ENCODE assay signal across 30 cellular contexts in the genomic region with DNA sequence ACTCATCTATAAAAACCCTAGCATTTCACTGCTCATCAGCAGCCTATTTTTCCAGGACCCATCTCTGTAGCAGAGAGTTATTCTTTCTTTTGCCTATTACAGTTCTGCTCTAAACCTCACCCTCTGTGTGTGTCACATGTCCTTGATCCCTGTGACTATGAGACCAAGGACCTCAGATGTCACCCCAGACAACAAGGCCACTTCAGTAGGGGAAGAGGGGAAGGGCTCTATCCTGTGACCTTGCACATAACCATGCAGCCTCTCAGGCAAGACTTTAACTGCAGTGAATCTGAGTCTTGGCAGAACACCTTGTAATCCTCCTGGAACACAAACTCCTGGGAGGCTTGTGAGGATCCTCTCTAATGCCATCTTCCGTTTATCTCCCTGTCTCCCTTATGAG. TPM values are rescaled to one million over a fixed set of nuclear protein-coding genes. Genes with fewer than 3 reads are reported as not detected.
A peak's percentile ranks its signal among the peaks of the same experiment; 100 is the strongest.
DNase-seq lines count a peak whose midpoint lies in the region; ATAC-seq and TF ChIP-seq lines count a peak whose summit lies in the region.
"Had no signal": no experiment of that assay in that cellular context is flagged by ENCODE, and none has a peak within 500 bp of the region (broad histone marks: within the 10 kb centered on the region; RNA-seq: fewer than 3 reads in every experiment).

No MANE protein-coding gene starts in this region.

- H3K4me3 Mint-ChIP-seq in stimulated activated memory B cell treated with anti-CD40 and anti-IgM and Interleukin-4, amounts not matched to agents 10 μg/mL and 1 μg/mL and 100 μg/mL, for 72 hours, result no peak overlapping the region
- H3K4me3 Mint-ChIP-seq: activated CD4-positive, alpha-beta memory T cell treated with anti-CD3 and anti-CD28 coated beads, Interleukin-2, amount 10 ng/mL, durations not matched to agents 7 days and 5 days; activated T-helper 17 cell treated with anti-CD3 and anti-CD28 coated beads, Interleukin-2, amount 50 U/mL, for 72 hours; nephron progenitor cell; stimulated activated naive CD8-positive, alpha-beta T cell treated with anti-CD3 and anti-CD28 coated beads, Interleukin-15, amount 100 ng/mL, for 72 hours had no signal

- 71% methylated on average over 1 of the region's 1 CpG for WGBS in mesenchymal stem cell
- WGBS in gastroesophageal sphincter (ENCODE audit: low coverage in 1 of 2), 2 donors, result 56 to 75% methylated on average over 1 of the region's 1 CpG

- H3K9me3 ChIP-seq in Karpas-422 (ENCODE audit: low read length) (no peaks in the 10 kb centered on the region), mesenchymal stem cell (ENCODE audit: control insufficient read depth, low read length) (no peaks in the 10 kb centered on the region), gastroesophageal sphincter (no peaks in the 10 kb centered on the region)
- H3K9me3 ChIP-seq: pancreas, Peyer's patch, transverse colon had no signal

- no peak overlapping the region for H2BK5ac ChIP-seq in mesenchymal stem cell (ENCODE audit: low read depth, low read length, poor library complexity, severe bottlenecking)

- H2AFZ ChIP-seq in Karpas-422 (ENCODE audit: low read length) (peak overlapping the region; percentile 35), mesenchymal stem cell (ENCODE audit: low read depth, low read length) (no peak overlapping the region)

- H3K18ac ChIP-seq in mesenchymal stem cell (ENCODE audit: low read depth in 1 of 2, low read length in 2 of 2), result no peak overlapping the region

- DNase-seq in Karpas-422, result no peak
- peak; percentile 33 for DNase-seq in SK-MEL-5 (ENCODE audit: low read depth, low spot score)
- no peak for DNase-seq in mesenchymal stem cell
- no peak for DNase-seq in retina
- DNase-seq: activated CD4-positive, alpha-beta memory T cell treated with anti-CD3 and anti-CD28 coated beads, Interleukin-2, amount 10 ng/mL, durations not matched to agents 7 days and 5 days; activated CD4-positive, alpha-beta T cell treated with anti-CD3 and anti-CD28 coated beads for 1 hour; activated CD8-positive, alpha-beta memory T cell treated with anti-CD3 and anti-CD28 coated beads, Interleukin-2, amount 50 U/mL, for 48 hours; anterior cingulate cortex; COR-L47; DMS53; effector memory CD4-positive, alpha-beta T cell; NCI-H1105 treated with DMSO at 0.1 percent for 48 hours; NCI-H187 treated with DMSO at 0.1 percent for 48 hours; nephron progenitor cell; SHP77; stimulated activated CD4-positive, alpha-beta T cell treated with anti-CD3 and anti-CD28 coated beads, Interleukin-2, amount 100 ng/mL, for 24 hours; stimulated activated naive CD8-positive, alpha-beta T cell treated with anti-CD3 and anti-CD28 coated beads, Interleukin-15, amount 100 ng/mL, for 72 hours; T-helper 2 cell; transverse colon had no signal

- H3K27me3 Mint-ChIP-seq in stimulated activated memory B cell treated with anti-CD40 and anti-IgM and Interleukin-4, amounts not matched to agents 10 μg/mL and 1 μg/mL and 100 μg/mL, for 72 hours, result no peaks in the 10 kb centered on the region
- H3K27me3 Mint-ChIP-seq: stimulated activated naive CD8-positive, alpha-beta T cell treated with anti-CD3 and anti-CD28 coated beads, Interleukin-15, amount 100 ng/mL, for 72 hours had no signal

- H2BK120ac ChIP-seq in mesenchymal stem cell (ENCODE audit: low read depth, low read length), result no peak overlapping the region

- no peak for TF ChIP-seq EP300 in gastroesophageal sphincter (IDR thresholded peaks at IDR 0.05)

- H3K27me3 ChIP-seq in Karpas-422 (ENCODE audit: low read length), result no peaks in the 10 kb centered on the region
- H3K27me3 ChIP-seq in mesenchymal stem cell (ENCODE audit: control insufficient read depth in 1 of 2, insufficient read depth in 1 of 2, low read length in 2 of 2), result peaks cover 0 to 3% of the 10 kb centered on the region in 2 experiments
- no peaks in the 10 kb centered on the region for H3K27me3 ChIP-seq in gastroesophageal sphincter
- H3K27me3 ChIP-seq: pancreas, Peyer's patch, transverse colon had no signal

- H3K27ac ChIP-seq in Karpas-422 (ENCODE audit: low read length), result peak overlapping the region; percentile 51
- H3K27ac ChIP-seq in mesenchymal stem cell (ENCODE audit: low read length, poor library complexity, severe bottlenecking), result no peak overlapping the region
- no peak overlapping the region for H3K27ac ChIP-seq in gastroesophageal sphincter
- H3K27ac ChIP-seq: epithelial cell of prostate, pancreas, transverse colon had no signal

- no peak overlapping the region for H2AK5ac ChIP-seq in mesenchymal stem cell (ENCODE audit: low read length, severe bottlenecking)

- H3K27ac Mint-ChIP-seq in stimulated activated memory B cell treated with anti-CD40 and anti-IgM and Interleukin-4, amounts not matched to agents 10 μg/mL and 1 μg/mL and 100 μg/mL, for 72 hours, result peak overlapping the region; percentile 22
- H3K27ac Mint-ChIP-seq: activated CD4-positive, alpha-beta memory T cell treated with anti-CD3 and anti-CD28 coated beads, Interleukin-2, amount 10 ng/mL, durations not matched to agents 7 days and 5 days; activated naive CD4-positive, alpha-beta T cell treated with anti-CD3 and anti-CD28 coated beads, Interleukin-2, amount 50 U/mL, for 72 hours; activated T-helper 17 cell treated with anti-CD3 and anti-CD28 coated beads, Interleukin-2, amount 50 U/mL, for 72 hours; nephron progenitor cell; stimulated activated naive CD8-positive, alpha-beta T cell treated with anti-CD3 and anti-CD28 coated beads, Interleukin-15, amount 100 ng/mL, for 72 hours had no signal

- in situ Hi-C loops in SK-MEL-5 (cut with HindIII; ENCODE audit: low pct_unique_long_range_greater_than_20kb, low sequenced_read_pairs), result no loop called here

- peaks cover 2% of the 10 kb centered on the region for H3K79me1 ChIP-seq in mesenchymal stem cell (replicated peaks; ENCODE audit: low read length, poor library complexity, severe bottlenecking)

- H3K4me3 ChIP-seq in Karpas-422 (ENCODE audit: low read length) (no peak overlapping the region), mesenchymal stem cell (ENCODE audit: insufficient read depth in 1 of 2, low read depth in 1 of 2, low read length in 2 of 2) (no peak overlapping the region), gastroesophageal sphincter (no peak overlapping the region)
- H3K4me3 ChIP-seq: pancreas, Peyer's patch, transverse colon had no signal

- no peak overlapping the region for H4K91ac ChIP-seq in mesenchymal stem cell (ENCODE audit: low read length)

- H2BK15ac ChIP-seq in mesenchymal stem cell (ENCODE audit: low read depth, poor library complexity, severe bottlenecking), result no peak overlapping the region

- no peak for TF ChIP-seq POLR2A in gastroesophageal sphincter (IDR thresholded peaks at IDR 0.05)

- H3K36me3 ChIP-seq in Karpas-422 (ENCODE audit: insufficient read depth, low read length) (no peaks in the 10 kb centered on the region), mesenchymal stem cell (ENCODE audit: control insufficient read depth in 1 of 2, insufficient read depth in 2 of 2, low read depth in 1 of 2, low read length in 2 of 2) (no peaks in the 10 kb centered on the region), gastroesophageal sphincter (no peaks in the 10 kb centered on the region)
- H3K36me3 ChIP-seq: pancreas, Peyer's patch, transverse colon had no signal

- H3K23ac ChIP-seq in mesenchymal stem cell (ENCODE audit: low read length in 2 of 2), result no peak overlapping the region

- H3K4ac ChIP-seq in mesenchymal stem cell (ENCODE audit: low read depth in 1 of 2, low read length in 2 of 2), result no peak overlapping the region

- peaks cover under 1% of the 10 kb centered on the region; the same call in 1 of the 2 replicates for H3K79me2 ChIP-seq in Karpas-422 (ENCODE audit: low read length)

- no peak overlapping the region for H2BK12ac ChIP-seq in mesenchymal stem cell (ENCODE audit: low read length in 2 of 2)

- H3K4me1 ChIP-seq in Karpas-422 (ENCODE audit: low read length), result peaks cover 53% of the 10 kb centered on the region
- no peaks in the 10 kb centered on the region for H3K4me1 ChIP-seq in mesenchymal stem cell (ENCODE audit: control insufficient read depth, insufficient read depth, low read depth, low read length)
- peaks cover 0 to 25% (median 3%) of the 10 kb centered on the region in 3 donors for H3K4me1 ChIP-seq in gastroesophageal sphincter

- H3K4me1 Mint-ChIP-seq in stimulated activated memory B cell treated with anti-CD40 and anti-IgM and Interleukin-4, amounts not matched to agents 10 μg/mL and 1 μg/mL and 100 μg/mL, for 72 hours, result peaks cover 42% of the 10 kb centered on the region

- no peak for ATAC-seq in stimulated activated memory B cell treated with anti-CD40 and anti-IgM and Interleukin-4, amounts not matched to agents 10 μg/mL and 1 μg/mL and 100 μg/mL, for 72 hours
- no peak for ATAC-seq in gastroesophageal sphincter
- ATAC-seq in HG03457 (IDR thresholded peaks at IDR 0.05; ENCODE audit: unreplicated experiment), result no peak
- ATAC-seq in HG03432 (IDR thresholded peaks at IDR 0.05; ENCODE audit: unreplicated experiment), result no peak
- ATAC-seq: activated naive CD4-positive, alpha-beta T cell treated with anti-CD3 and anti-CD28 coated beads, Interleukin-2, amount 50 U/mL, for 72 hours; activated T-helper 17 cell treated with anti-CD3 and anti-CD28 coated beads, Interleukin-2, amount 50 U/mL, for 72 hours; pancreas; right cardiac atrium; stimulated activated naive CD8-positive, alpha-beta T cell treated with anti-CD3 and anti-CD28 coated beads, Interleukin-15, amount 100 ng/mL, for 72 hours had no signal

- H3K14ac ChIP-seq in mesenchymal stem cell (ENCODE audit: low read length in 2 of 2), result no peak overlapping the region

- no peaks in the 10 kb centered on the region for H3K9me3 Mint-ChIP-seq in stimulated activated memory B cell treated with anti-CD40 and anti-IgM and Interleukin-4, amounts not matched to agents 10 μg/mL and 1 μg/mL and 100 μg/mL, for 72 hours
- H3K9me3 Mint-ChIP-seq: activated CD4-positive, alpha-beta memory T cell treated with anti-CD3 and anti-CD28 coated beads, Interleukin-2, amount 10 ng/mL, durations not matched to agents 7 days and 5 days; activated naive CD4-positive, alpha-beta T cell treated with anti-CD3 and anti-CD28 coated beads, Interleukin-2, amount 50 U/mL, for 72 hours; activated T-helper 17 cell treated with anti-CD3 and anti-CD28 coated beads, Interleukin-2, amount 50 U/mL, for 72 hours; stimulated activated naive CD8-positive, alpha-beta T cell treated with anti-CD3 and anti-CD28 coated beads, Interleukin-15, amount 100 ng/mL, for 72 hours had no signal

- no peaks in the 10 kb centered on the region for H3K36me3 Mint-ChIP-seq in stimulated activated memory B cell treated with anti-CD40 and anti-IgM and Interleukin-4, amounts not matched to agents 10 μg/mL and 1 μg/mL and 100 μg/mL, for 72 hours
- H3K36me3 Mint-ChIP-seq: activated naive CD4-positive, alpha-beta T cell treated with anti-CD3 and anti-CD28 coated beads, Interleukin-2, amount 50 U/mL, for 72 hours had no signal

- no peak overlapping the region for H3K9ac ChIP-seq in Karpas-422 (ENCODE audit: low read length)
- peak overlapping the region; percentile 4 for H3K9ac ChIP-seq in mesenchymal stem cell (ENCODE audit: low read length)

- no peak overlapping the region for H3K4me2 ChIP-seq in Karpas-422 (ENCODE audit: low read depth, low read length, poor library complexity, severe bottlenecking)
- no peak overlapping the region for H3K4me2 ChIP-seq in mesenchymal stem cell (ENCODE audit: low read length, poor library complexity, severe bottlenecking)

- H3K9me2 ChIP-seq in Karpas-422 (replicated peaks; ENCODE audit: insufficient read depth, low read length), result no peaks in the 10 kb centered on the region

- H4K20me1 ChIP-seq in Karpas-422 (ENCODE audit: insufficient read depth, low read depth, low read length), result no peaks in the 10 kb centered on the region

- TF ChIP-seq CTCF in gastroesophageal sphincter (IDR thresholded peaks at IDR 0.05), result no peak

- H4K8ac ChIP-seq in mesenchymal stem cell (ENCODE audit: low read length), result no peak overlapping the region

RNA-seq across cellular contexts. Expression of a gene that starts 4.4 kb away (rescaled TPM):
- 64.5 and 65.2 TPM in 2 replicates for total RNA-seq in Karpas-422 (2014; rRNA removed; shearing (Covaris generic); ENCODE audit: low replicate concordance)
- 8.9 and 9.8 TPM in 2 replicates for total RNA-seq in SK-MEL-5 (2014; rRNA removed; shearing (Covaris generic))
- 7.9 and 10.4 TPM in 2 replicates for polyA plus RNA-seq in SK-MEL-5 (2015; cell fraction: cytosol; rRNA removed)
- 77.8 and 89.1 TPM in 2 replicates for polyA plus RNA-seq in SK-MEL-5 (2015; cell fraction: nucleus; rRNA removed)
- polyA plus RNA-seq in mesenchymal stem cell (2013, experiment 1 of 2), result 4.0 TPM
- 4.0 TPM for polyA plus RNA-seq in mesenchymal stem cell (2013, experiment 2 of 2)
- total RNA-seq in gastroesophageal sphincter, result 10 to 100 TPM in 1 of 4 donors, 1 to 10 TPM in 3; 5.8 to 16.2 (median 8.0) TPM

RNA-seq across cellular contexts. Expression of a gene that starts 13.2 kb away (rescaled TPM):
- 100 and 141 TPM in 2 replicates for total RNA-seq in Karpas-422 (2014; rRNA removed; shearing (Covaris generic); ENCODE audit: low replicate concordance)
- total RNA-seq in SK-MEL-5 (2014; rRNA removed; shearing (Covaris generic)), result 1.1 TPM in 1 of 2 replicates, not detected in the other
- polyA plus RNA-seq in SK-MEL-5 (2015; cell fraction: cytosol; rRNA removed), result 0.60 and 1.6 TPM in 2 replicates
- polyA plus RNA-seq in SK-MEL-5 (2015; cell fraction: nucleus; rRNA removed), result not detected in 2 replicates
- not detected for polyA plus RNA-seq in mesenchymal stem cell (2013, experiment 1 of 2)
- 0.05 TPM for polyA plus RNA-seq in mesenchymal stem cell (2013, experiment 2 of 2)
- total RNA-seq in gastroesophageal sphincter, result not detected
- total RNA-seq: activated CD4-positive, alpha-beta memory T cell treated with anti-CD3 and anti-CD28 coated beads, Interleukin-2, amount 10 ng/mL, durations not matched to agents 7 days and 5 days; activated naive CD4-positive, alpha-beta T cell treated with anti-CD3 and anti-CD28 coated beads, Interleukin-2, amount 50 U/mL, for 72 hours; activated T-helper 17 cell treated with anti-CD3 and anti-CD28 coated beads, Interleukin-2, amount 50 U/mL, for 72 hours; pancreas; Peyer's patch; transverse colon had no signal
- polyA plus RNA-seq: BJ, pancreas had no signal

RNA-seq across cellular contexts. Expression of a gene that starts 48.3 kb away (rescaled TPM):
- total RNA-seq in Karpas-422 (2014; rRNA removed; shearing (Covaris generic); ENCODE audit: low replicate concordance), result 12.9 and 17.1 TPM in 2 replicates
- 14.9 and 16.1 TPM in 2 replicates for total RNA-seq in SK-MEL-5 (2014; rRNA removed; shearing (Covaris generic))
- 18.4 and 22.1 TPM in 2 replicates for polyA plus RNA-seq in SK-MEL-5 (2015; cell fraction: cytosol; rRNA removed)
- polyA plus RNA-seq in SK-MEL-5 (2015; cell fraction: nucleus; rRNA removed), result 15.7 and 21.0 TPM in 2 replicates
- polyA plus RNA-seq in mesenchymal stem cell (2013, experiment 1 of 2), result 1.7 TPM
- 2.0 TPM for polyA plus RNA-seq in mesenchymal stem cell (2013, experiment 2 of 2)
- total RNA-seq in gastroesophageal sphincter, result 1 to 10 TPM in 1 of 4 donors, under 1 TPM in 1, not detected in 2; 0.40 to 1.7 TPM

Comparison
In these comparisons a context has a peak if more than half of its experiments do, and no peak if none do; other contexts are left out.
1. RNA of a gene that starts 13.2 kb away (total RNA-seq): 100 to 141 TPM in Karpas-422; 1.1 TPM in SK-MEL-5 and not detected in gastroesophageal sphincter; every median in the first group is over 10 times any median in the second.